Comparison of ENCODE assay signal across 25 cellular contexts in genomic region chr1:30695481-30695880, GRCh38. TPM values are rescaled to one million over a fixed set of nuclear protein-coding genes. Genes with fewer than 3 reads are reported as not detected.
DNase-seq lines count a peak whose midpoint lies in the region; ATAC-seq, FAIRE-seq and TF ChIP-seq lines count a peak whose summit lies in the region.
"Had no signal": no experiment of that assay in that cellular context is flagged by ENCODE, and none has a peak within 500 bp of the region (broad histone marks: within the 10 kb centered on the region; RNA-seq: fewer than 3 reads in every experiment).

No MANE protein-coding gene starts in this region.

- H3K4me1 ChIP-seq in HEK293 (ENCODE audit: control insufficient read depth, insufficient read depth, low read length) = no peaks in the 10 kb centered on the region; the same call in 1 of the 2 replicates
- H3K4me1 ChIP-seq in right cardiac atrium (ENCODE audit: control insufficient read depth, insufficient read depth, low read length) = no peaks in the 10 kb centered on the region
- H3K4me1 ChIP-seq in sigmoid colon = peaks cover 0 to 62% (median 51%) of the 10 kb centered on the region in 4 donors

- no peak overlapping the region for H3K4me3 ChIP-seq in AG10803 (ENCODE audit: low read length)
- H3K4me3 ChIP-seq in HEK293 (ENCODE audit: low read depth, low read length) = no peak overlapping the region
- no peak overlapping the region for H3K4me3 ChIP-seq in right cardiac atrium (ENCODE audit: low read length)
- H3K4me3 ChIP-seq in sigmoid colon = no peak overlapping the region
- H3K4me3 ChIP-seq: K562, lung, MG63, skin epidermis, suprapubic skin had no signal

- DNase-seq in AG10803 (ENCODE audit: low read depth) (peak; percentile 73), right cardiac atrium (peak in 2 of 3 donors; percentile 54 to 81), sigmoid colon (peak; percentile 92), epidermal melanocyte (ENCODE audit: insufficient read length, low spot score) (no peak), NCI-H446 (lab: John Stamatoyannopoulos, UW) (no peak), H54 (ENCODE audit: insufficient read length, low spot score) (no peak), C1 segment of cervical spinal cord (lab: John Stamatoyannopoulos, UW) (no peak)
- DNase-seq: activated B cell treated with CpG ODN at 0.5 μM for 24 hours; activated CD4-positive, alpha-beta T cell treated with anti-CD3 and anti-CD28 coated beads, Interleukin-2, amount 50 U/mL, for 48 hours; activated CD8-positive, alpha-beta memory T cell treated with anti-CD3 and anti-CD28 coated beads, Interleukin-2, amount 50 U/mL, for 4 hours; CD8-positive, alpha-beta T cell; islet precursor cell; MG63; NCI-H1436 treated with DMSO at 0.1 percent for 48 hours; NCI-H2107; NCI-H446 treated with DMSO at 0.1 percent for 48 hours; stimulated activated CD4-positive, alpha-beta T cell treated with anti-CD3 and anti-CD28 coated beads, Interleukin-2, amount 100 ng/mL, for 24 hours; T-helper 9 cell had no signal

- ATAC-seq in right cardiac atrium = no peak
- ATAC-seq: activated T-helper 17 cell treated with anti-CD3 and anti-CD28 coated beads, Interleukin-2, amount 50 U/mL, for 72 hours; CD8-positive, alpha-beta T cell; K562 had no signal

- H3K36me3 ChIP-seq in HEK293 (ENCODE audit: control insufficient read depth in 2 of 2, insufficient read depth in 1 of 2, low read length in 2 of 2) (no peaks in the 10 kb centered on the region), sigmoid colon (no peaks in the 10 kb centered on the region)
- H3K36me3 ChIP-seq: MG63, suprapubic skin had no signal

- TF ChIP-seq EP300 in sigmoid colon (IDR thresholded peaks at IDR 0.05) = no peak

- TF ChIP-seq CTCF in AG10803 (conservative IDR thresholded peaks at IDR 0.05; ENCODE audit: low read length) = no peak
- TF ChIP-seq CTCF in HEK293 (tag by site-specific recombination; IDR thresholded peaks at IDR 0.05) = no peak
- TF ChIP-seq CTCF in sigmoid colon (IDR thresholded peaks at IDR 0.05) = no peak

- H3K27me3 ChIP-seq in right cardiac atrium (ENCODE audit: control insufficient read depth, insufficient read depth) (no peaks in the 10 kb centered on the region), sigmoid colon (no peaks in the 10 kb centered on the region)
- H3K27me3 ChIP-seq: MG63 had no signal

- H3K27ac ChIP-seq in HEK293 (ENCODE audit: extremely low read depth, low read depth, low read length) (no peak overlapping the region), right cardiac atrium (ENCODE audit: low read length) (no peak overlapping the region), sigmoid colon (peak overlapping the region in 3 of 4 donors; percentile 72 to 76 (median 74))
- H3K27ac ChIP-seq: suprapubic skin had no signal

- WGBS in right cardiac atrium = 47% methylated on average over 6 of the region's 6 CpGs
- 43 to 52% methylated on average over 6 of the region's 6 CpGs for WGBS in sigmoid colon, 2 donors

- no peak for TF ChIP-seq POLR2A in sigmoid colon (IDR thresholded peaks at IDR 0.05)
- TF ChIP-seq POLR2A in H54 (IDR thresholded peaks at IDR 0.05; ENCODE audit: low read depth, low read length) = no peak

- no peak for FAIRE-seq in H54 (lab: Jason Lieb, UNC)
- FAIRE-seq: K562 had no signal

- POLR2A ChIA-PET in HEK293 (lab: Yijun Ruan, JAX) = no interaction called here

- H3K9me3 ChIP-seq in HEK293 (ENCODE audit: control insufficient read depth, insufficient read depth, low read depth, low read length) = no peaks in the 10 kb centered on the region
- H3K9me3 ChIP-seq in right cardiac atrium (ENCODE audit: control insufficient read depth, low read length) = no peaks in the 10 kb centered on the region
- no peaks in the 10 kb centered on the region for H3K9me3 ChIP-seq in sigmoid colon
- H3K9me3 ChIP-seq: MG63, suprapubic skin had no signal

- intact Hi-C loops in right cardiac atrium (cut with DNase I) = no loop called here
- intact Hi-C loops in sigmoid colon (cut with DNase I) = no loop called here

- CTCF ChIA-PET in HEK293 (lab: Yijun Ruan, JAX) = interaction anchor here (0.8 to 1.3 kb wide), 2 partner anchors 13 to 20 kb away, joined by 3 to 6 read pairs; no protein-coding TSS in a partner anchor

TF ChIP-seq in HEK293, 187 proteins besides CTCF, POLR2A, EP300 and RAD21:
- TF ChIP-seq ZNF792 (tag by site-specific recombination; IDR thresholded peaks at IDR 0.05) (no peak), EGR2 (tag by site-specific recombination; IDR thresholded peaks at IDR 0.05; ENCODE audit: low read depth) (0 out of 2 replicates have a peak, but pooled peaks have one; percentile 7)

RNA-seq across cellular contexts. Expression of gene MATN1, which starts 27.9 kb away (rescaled TPM):
- not detected for total RNA-seq in right cardiac atrium
- polyA plus RNA-seq in right cardiac atrium = 0.07 TPM
- under 1 TPM in 2 of 4 donors, not detected in 2; 0.36 to 0.54 TPM for total RNA-seq in sigmoid colon
- under 1 TPM in 1 of 3 donors, not detected in 2; 0.09 TPM for polyA plus RNA-seq in sigmoid colon
- total RNA-seq: glomerular endothelial cell had no signal

Comparison
In these comparisons a context has a peak if more than half of its experiments do, and no peak if none do; other contexts are left out.
1. DNase-seq: peak in AG10803 (single experiment), right cardiac atrium (2 of 3) and sigmoid colon (single experiment); none in epidermal melanocyte (single experiment), NCI-H446 (0 of 2), H54 (single experiment) and C1 segment of cervical spinal cord (0 of 14).
2. H3K27ac ChIP-seq: peak in sigmoid colon (3 of 4); none in HEK293 (single experiment) and right cardiac atrium (single experiment).